In genomic region chr17:45972531-45972930, GRCh38 we compare ENCODE assay signal across 25 cellular contexts. TPM values are rescaled to one million over a fixed set of nuclear protein-coding genes. Genes with fewer than 3 reads are reported as not detected.
DNase-seq lines count a peak whose midpoint lies in the region; ATAC-seq and TF ChIP-seq lines count a peak whose summit lies in the region.
"Had no signal": no experiment of that assay in that cellular context is flagged by ENCODE, and none has a peak within 500 bp of the region (broad histone marks: within the 10 kb centered on the region; RNA-seq: fewer than 3 reads in every experiment).

No MANE protein-coding gene starts in this region.

- no peaks in the 10 kb centered on the region for H4K20me1 ChIP-seq in BLaER1

- H3K4me2 ChIP-seq in BLaER1 = peak overlapping the region; percentile 93
- H3K4me2 ChIP-seq: A549, PC-9 had no signal

- H3K27me3 ChIP-seq in BLaER1 (no peaks in the 10 kb centered on the region), esophagus squamous epithelium (no peaks in the 10 kb centered on the region), rectal smooth muscle tissue (ENCODE audit: control insufficient read depth, insufficient read depth, low read length) (no peaks in the 10 kb centered on the region), aorta (ENCODE audit: control insufficient read depth in 1 of 2, insufficient read depth in 2 of 2, low read length in 1 of 2) (no peaks in the 10 kb centered on the region)

- H3K9me3 ChIP-seq in BLaER1 (peaks cover 12% of the 10 kb centered on the region), HEK293 (ENCODE audit: control insufficient read depth, insufficient read depth, low read depth, low read length) (no peaks in the 10 kb centered on the region), esophagus squamous epithelium (no peaks in the 10 kb centered on the region), aorta (ENCODE audit: control insufficient read depth, low read length) (no peaks in the 10 kb centered on the region)

- H3K36me3 ChIP-seq in BLaER1 (no peaks in the 10 kb centered on the region), HEK293 (ENCODE audit: control insufficient read depth in 2 of 2, insufficient read depth in 1 of 2, low read length in 2 of 2) (no peaks in the 10 kb centered on the region), esophagus squamous epithelium (no peaks in the 10 kb centered on the region), rectal smooth muscle tissue (ENCODE audit: control insufficient read depth, insufficient read depth, low read length) (no peaks in the 10 kb centered on the region), aorta (ENCODE audit: control insufficient read depth in 1 of 2, insufficient read depth in 2 of 2, low read length in 1 of 2) (no peaks in the 10 kb centered on the region)
- H3K36me3 ChIP-seq: SJSA1 had no signal

- H3K9ac ChIP-seq in BLaER1 = no peak overlapping the region; the same call in 1 of the 2 replicates
- H3K9ac ChIP-seq in rectal smooth muscle tissue (ENCODE audit: low read length) = no peak overlapping the region

- TF ChIP-seq POLR2A in esophagus squamous epithelium (IDR thresholded peaks at IDR 0.05) = no peak

- H3K27ac ChIP-seq in BLaER1 = no peak overlapping the region
- no peak overlapping the region for H3K27ac ChIP-seq in HEK293 (ENCODE audit: extremely low read depth, low read depth, low read length)
- H3K27ac ChIP-seq in esophagus squamous epithelium = peak overlapping the region in 3 of 4 donors; percentile 16 to 78 (median 65)
- peak overlapping the region; percentile 34 for H3K27ac ChIP-seq in rectal smooth muscle tissue (ENCODE audit: low read depth, low read length)
- H3K27ac ChIP-seq in aorta (ENCODE audit: low read depth in 1 of 2, low read length in 2 of 2) = no peak overlapping the region
- H3K27ac ChIP-seq: A549, HL-60, PC-9, SJSA1 had no signal

- intact Hi-C loops in esophagus squamous epithelium (cut with DNase I) (no loop called here), aorta (cut with DNase I) (no loop called here)

- H3K4me3 ChIP-seq in BLaER1 (no peak overlapping the region), HEK293 (ENCODE audit: low read depth, low read length) (no peak overlapping the region), esophagus squamous epithelium (no peak overlapping the region), rectal smooth muscle tissue (ENCODE audit: low read length) (no peak overlapping the region), aorta (ENCODE audit: low read length in 2 of 2) (no peak overlapping the region)
- H3K4me3 ChIP-seq: A549, PC-9, SJSA1 had no signal

- H3K4me1 ChIP-seq in BLaER1 = peaks cover 59% of the 10 kb centered on the region
- H3K4me1 ChIP-seq in HEK293 (ENCODE audit: control insufficient read depth, insufficient read depth, low read length) = no peaks in the 10 kb centered on the region
- H3K4me1 ChIP-seq in esophagus squamous epithelium = peaks cover 16 to 73% (median 18%) of the 10 kb centered on the region in 3 donors
- no peaks in the 10 kb centered on the region for H3K4me1 ChIP-seq in rectal smooth muscle tissue (ENCODE audit: control insufficient read depth, insufficient read depth, low read length)
- H3K4me1 ChIP-seq in aorta (ENCODE audit: control insufficient read depth in 1 of 2, insufficient read depth in 2 of 2, low read length in 2 of 2) = no peaks in the 10 kb centered on the region
- H3K4me1 ChIP-seq: A549, SJSA1 had no signal

- TF ChIP-seq CTCF in HEK293 (tag by site-specific recombination; IDR thresholded peaks at IDR 0.05) = no peak
- no peak for TF ChIP-seq CTCF in esophagus squamous epithelium (IDR thresholded peaks at IDR 0.05)

- CTCF ChIA-PET in HEK293 (lab: Yijun Ruan, JAX) = no interaction called here

- DNase-seq in esophagus squamous epithelium (lab: John Stamatoyannopoulos, UW) = no peak
- no peak for DNase-seq in NCI-H187 treated with DMSO at 0.1 percent for 48 hours (lab: John Stamatoyannopoulos, UW)
- DNase-seq in aorta = no peak
- DNase-seq in NCI-H1694 (lab: John Stamatoyannopoulos, UW) = no peak
- DNase-seq: Calu3, DMS79 treated with DMSO at 0.1 percent for 48 hours, H7, HFFc6, Karpas-422, NCI-H1105, NCI-H1436 treated with DMSO at 0.1 percent for 48 hours, NCI-H2029 treated with DMSO at 0.1 percent for 48 hours, NCI-H446 treated with DMSO at 0.1 percent for 48 hours, NCI-H526 treated with DMSO at 0.1 percent for 48 hours, PC-9, Right ventricle myocardium superior, T-cell had no signal

- ATAC-seq in aorta (ENCODE audit: low FRiP score) = no peak
- ATAC-seq in GM18870 (IDR thresholded peaks at IDR 0.05; ENCODE audit: unreplicated experiment) = no peak
- ATAC-seq: T-cell had no signal

- 89 to 100% methylated on average over 3 of the region's 3 CpGs for WGBS in esophagus squamous epithelium, 2 donors
- WGBS in aorta, 2 donors = 92 to 96% methylated on average over 3 of the region's 3 CpGs

- POLR2A ChIA-PET in HEK293 (lab: Yijun Ruan, JAX) = no interaction called here

TF ChIP-seq in HEK293, 187 proteins besides CTCF, POLR2A, EP300 and RAD21:
- TF ChIP-seq ZNF580 (tag by site-specific recombination; IDR thresholded peaks at IDR 0.05) (peak; percentile 56; the same call in 1 of the 2 replicates), ZNF280D (tag by site-specific recombination; IDR thresholded peaks at IDR 0.05) (peak; percentile 92; the same call in 1 of the 2 replicates), ZNF404 (tag by site-specific recombination; IDR thresholded peaks at IDR 0.05) (no peak)
TF ChIP-seq in HEK293: peak in this region for 2.

RNA-seq across cellular contexts. Expression of gene STH, which starts 26.5 kb away (rescaled TPM):
- total RNA-seq in esophagus squamous epithelium = not detected
- not detected for total RNA-seq in aorta
- polyA plus RNA-seq in aorta = not detected
- total RNA-seq: Calu3, H7, HFFc6, PC-9, Right ventricle myocardium superior, RPMI7951, SJSA1, T-cell had no signal
- polyA plus RNA-seq: A549 had no signal

Comparison
In these comparisons a context has a peak if more than half of its experiments do, and no peak if none do; other contexts are left out.
1. H3K27ac ChIP-seq: peak in esophagus squamous epithelium (3 of 4) and rectal smooth muscle tissue (single experiment); none in BLaER1 (single experiment), HEK293 (single experiment) and aorta (0 of 2).